Comparison of ENCODE assay signal across 8 cellular contexts in genomic region chr1:155255243-155256100, GRCh38. TPM values are rescaled to one million over a fixed set of nuclear protein-coding genes. Genes with fewer than 3 reads are reported as not detected.
DNase-seq lines count a peak whose midpoint lies in the region; ATAC-seq and TF ChIP-seq lines count a peak whose summit lies in the region.

Gene ENTREP3, minus strand, starts transcription at chr1:155255483. Its CDS starts 606 bp downstream, at chr1:155254877.

- peak within 1 kb of the TSS; percentile 78 for H3K4me3 Mint-ChIP-seq in natural killer cell treated with Interleukin-12 subunit alpha and Interleukin-12 subunit beta and Interleukin-15 and Interleukin-18, amount 100 ng/mL, for 72 hours

- peaks cover 12 to 13% of the 10 kb centered on the region in 2 donors for H3K36me3 ChIP-seq in stomach smooth muscle (ENCODE audit: control insufficient read depth in 2 of 2, insufficient read depth in 2 of 2, low read length in 2 of 2)

- H3K4me1 Mint-ChIP-seq in natural killer cell treated with Interleukin-12 subunit alpha and Interleukin-12 subunit beta and Interleukin-15 and Interleukin-18, amount 100 ng/mL, for 72 hours (ENCODE audit: low read depth in 2 of 2) = peaks cover 20 to 35% of the 10 kb centered on the region in 2 donors

- peaks cover 33% of the 10 kb centered on the region for H3K4me1 ChIP-seq in stomach smooth muscle (ENCODE audit: control insufficient read depth, insufficient read depth, low read length)

- H3K36me3 Mint-ChIP-seq in natural killer cell treated with Interleukin-12 subunit alpha and Interleukin-12 subunit beta and Interleukin-15 and Interleukin-18, amount 100 ng/mL, for 72 hours = peaks cover 8% of the 10 kb centered on the region

- H3K9me3 Mint-ChIP-seq in natural killer cell treated with Interleukin-12 subunit alpha and Interleukin-12 subunit beta and Interleukin-15 and Interleukin-18, amount 100 ng/mL, for 72 hours = no peaks in the 10 kb centered on the region

- peak within 1 kb of the TSS; percentile 86 to 98 for H3K9ac ChIP-seq in stomach smooth muscle (ENCODE audit: low read length in 2 of 2)

- TF ChIP-seq CTCF in LNCaP clone FGC (IDR thresholded peaks at IDR 0.05; ENCODE audit: control insufficient read depth, extremely low read depth, insufficient read depth) (no peak), fibroblast of the aortic adventitia (IDR thresholded peaks at IDR 0.05; ENCODE audit: insufficient read depth, low read length) (no peak)

- H3K27ac ChIP-seq in stomach smooth muscle (ENCODE audit: low read length) = peak within 1 kb of the TSS; percentile 98

- H3K27me3 Mint-ChIP-seq in natural killer cell treated with Interleukin-12 subunit alpha and Interleukin-12 subunit beta and Interleukin-15 and Interleukin-18, amount 100 ng/mL, for 72 hours = no peaks in the 10 kb centered on the region

- peak within 1 kb of the TSS; percentile 47 to 49 for H3K27ac Mint-ChIP-seq in natural killer cell treated with Interleukin-12 subunit alpha and Interleukin-12 subunit beta and Interleukin-15 and Interleukin-18, amount 100 ng/mL, for 72 hours

- DNase-seq in Ammon's horn (ENCODE audit: low spot score) (peak; percentile 94), LNCaP clone FGC (ENCODE audit: low read depth) (no peak), SHP77 (lab: John Stamatoyannopoulos, UW) (peak; percentile 91 to 96), activated gamma-delta T cell (lab: John Stamatoyannopoulos, UW) (peak; percentile 46), fibroblast of the aortic adventitia (ENCODE audit: low read depth) (peak; percentile 82)
- peak; percentile 86 for DNase-seq in natural killer cell treated with Interleukin-12 subunit alpha and Interleukin-12 subunit beta and Interleukin-15 and Interleukin-18, amount 100 ng/mL, for 72 hours (ENCODE audit: low spot score)

- peak; percentile 50 for ATAC-seq in GM19324 (IDR thresholded peaks at IDR 0.05; ENCODE audit: low FRiP score, unreplicated experiment)
- peak; percentile 80 to 85 for ATAC-seq in natural killer cell treated with Interleukin-12 subunit alpha and Interleukin-12 subunit beta and Interleukin-15 and Interleukin-18, amount 100 ng/mL, for 72 hours

- H3K4me3 ChIP-seq in LNCaP clone FGC (ENCODE audit: low read depth, low read length) = peak within 1 kb of the TSS; percentile 79
- peak within 1 kb of the TSS; percentile 84 for H3K4me3 ChIP-seq in fibroblast of the aortic adventitia (ENCODE audit: low read depth, low read length)
- H3K4me3 ChIP-seq in stomach smooth muscle (ENCODE audit: low read length in 2 of 2) = peak within 1 kb of the TSS; percentile 77 to 83

- no peaks in the 10 kb centered on the region for H3K27me3 ChIP-seq in stomach smooth muscle (ENCODE audit: control insufficient read depth in 1 of 2, insufficient read depth in 2 of 2, low read length in 2 of 2)

- H3K9me3 ChIP-seq in stomach smooth muscle (ENCODE audit: control insufficient read depth in 2 of 2, low read length in 2 of 2) = no peaks in the 10 kb centered on the region

RNA-seq across cellular contexts. Expression of gene ENTREP3, which starts in this region (rescaled TPM):
- 9.0 and 9.3 TPM in 2 replicates for total RNA-seq in fibroblast of the aortic adventitia (ENCODE audit: low replicate concordance)
- 10 to 100 TPM; 12.3 to 38.0 TPM for total RNA-seq in natural killer cell treated with Interleukin-12 subunit alpha and Interleukin-12 subunit beta and Interleukin-15 and Interleukin-18, amount 100 ng/mL, for 72 hours
